In the genomic region with DNA sequence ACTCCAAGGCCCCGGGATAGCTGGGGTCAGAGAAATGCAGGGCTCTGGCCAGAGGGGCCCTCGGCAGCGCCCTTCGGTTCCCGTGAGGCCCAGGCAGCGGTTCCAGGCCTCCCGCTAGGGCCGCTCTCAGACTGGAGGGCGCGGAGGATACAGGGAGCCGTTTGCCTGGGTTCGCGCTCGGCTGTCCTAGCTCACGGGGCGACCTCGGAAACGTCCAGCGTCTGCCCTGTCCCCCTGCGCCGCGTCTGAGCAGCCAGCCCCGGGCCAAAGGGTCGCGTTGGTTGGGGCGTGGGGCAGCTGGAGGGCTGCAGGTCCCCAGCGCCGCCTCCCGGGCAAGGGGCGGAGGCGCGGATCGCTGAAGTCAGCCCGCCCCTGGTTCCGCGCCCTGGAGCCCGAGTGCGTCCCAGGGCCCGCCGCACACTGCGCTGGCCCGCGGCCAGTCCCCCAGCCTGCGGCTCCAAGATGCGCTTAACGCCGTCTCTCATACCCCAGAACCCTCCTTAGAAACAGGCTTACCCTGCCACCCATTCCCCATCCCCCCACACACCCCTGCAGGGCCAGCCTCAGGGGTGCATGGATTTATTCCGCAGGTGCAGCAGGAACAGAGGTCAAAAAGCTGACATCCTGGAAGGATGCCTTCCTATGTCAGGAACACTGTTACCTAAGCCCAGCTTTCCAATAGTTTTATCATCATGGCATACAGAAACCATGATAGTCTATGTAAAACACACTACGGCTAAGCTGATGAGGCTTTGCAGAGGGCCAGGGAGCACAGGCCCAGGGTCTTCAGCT, we compare ENCODE assay signal across 2 cellular contexts.
A peak's percentile ranks its signal among the peaks of the same experiment; 100 is the strongest.
TF ChIP-seq lines count a peak whose summit lies in the region.

No MANE protein-coding gene starts in this region.

TF ChIP-seq in H1, 55 proteins besides CTCF, POLR2A, EP300 and RAD21 (continues in another document):
- no peak for TF ChIP-seq GTF2F1 (IDR thresholded peaks at IDR 0.05; ENCODE audit: borderline replicate concordance, low read depth, low read length)
- TF ChIP-seq USF2 (IDR thresholded peaks at IDR 0.05; ENCODE audit: low read length) = no peak
- no peak for TF ChIP-seq KDM5A (IDR thresholded peaks at IDR 0.05; ENCODE audit: low read length)
- TF ChIP-seq SIX5 (IDR thresholded peaks at IDR 0.05; ENCODE audit: low read depth, low read length) = no peak
- TF ChIP-seq BRCA1 (IDR thresholded peaks at IDR 0.05; ENCODE audit: low read depth, low read length) = no peak
- no peak for TF ChIP-seq TEAD4 (IDR thresholded peaks at IDR 0.05; ENCODE audit: low read depth, low read length)
- no peak for TF ChIP-seq ZNF274 (IDR thresholded peaks at IDR 0.05; ENCODE audit: borderline replicate concordance, extremely low read depth, low read length)
- TF ChIP-seq, protein P1, sequence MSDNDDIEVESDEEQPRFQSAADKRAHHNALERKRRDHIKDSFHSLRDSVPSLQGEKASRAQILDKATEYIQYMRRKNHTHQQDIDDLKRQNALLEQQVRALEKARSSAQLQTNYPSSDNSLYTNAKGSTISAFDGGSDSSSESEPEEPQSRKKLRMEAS (IDR thresholded peaks at IDR 0.05) = 0 out of 2 replicates have a peak, but pooled peaks have one; percentile 12
- no peak for TF ChIP-seq HDAC6 (IDR thresholded peaks at IDR 0.05; ENCODE audit: low read depth, low read length)
- TF ChIP-seq POLR2AphosphoS5 (IDR thresholded peaks at IDR 0.05; ENCODE audit: low read depth, low read length) = no peak
- peak; percentile 70; the same call in 1 of the 2 replicates for TF ChIP-seq GABPA (IDR thresholded peaks at IDR 0.05; ENCODE audit: borderline replicate concordance, insufficient read depth, low read length)
- TF ChIP-seq E2F6 (IDR thresholded peaks at IDR 0.05) = no peak
- no peak for TF ChIP-seq CBX8 (IDR thresholded peaks at IDR 0.05; ENCODE audit: borderline replicate concordance, low read depth, low read length)
- no peak for TF ChIP-seq RFX5 (IDR thresholded peaks at IDR 0.05; ENCODE audit: borderline replicate concordance, low read depth, low read length)
- TF ChIP-seq SP2 (IDR thresholded peaks at IDR 0.05; ENCODE audit: low read length) = no peak
- TF ChIP-seq NRF1 (IDR thresholded peaks at IDR 0.05; ENCODE audit: low read depth, low read length) = no peak
- TF ChIP-seq MAFK (IDR thresholded peaks at IDR 0.05; ENCODE audit: low read depth, low read length) = no peak
- 0 out of 4 replicates have a peak, but pooled peaks of 1 of the 2 experiments have one; percentile 47 for TF ChIP-seq HDAC2 (IDR thresholded peaks at IDR 0.05; ENCODE audit: borderline replicate concordance in 1 of 2, low read depth in 2 of 2, low read length in 2 of 2)
- TF ChIP-seq ASH2L (IDR thresholded peaks at IDR 0.05; ENCODE audit: low read length) = peak; percentile 49
- no peak for TF ChIP-seq NANOG (IDR thresholded peaks at IDR 0.05; ENCODE audit: insufficient read depth, low read depth, low read length, poor library complexity, severe bottlenecking)
- no peak for TF ChIP-seq SIRT6 (IDR thresholded peaks at IDR 0.05; ENCODE audit: low read length)
- no peak for TF ChIP-seq SIN3A (conservative IDR thresholded peaks at IDR 0.05 in 1 of 2, IDR thresholded peaks at IDR 0.05 in 1 of 2; ENCODE audit: low read depth in 1 of 2, low read length in 2 of 2)
- TF ChIP-seq BACH1 (IDR thresholded peaks at IDR 0.05; ENCODE audit: low read length) = no peak
- TF ChIP-seq TBP (IDR thresholded peaks at IDR 0.05; ENCODE audit: low read depth, low read length) = peak; percentile 63
- TF ChIP-seq, protein P2, sequence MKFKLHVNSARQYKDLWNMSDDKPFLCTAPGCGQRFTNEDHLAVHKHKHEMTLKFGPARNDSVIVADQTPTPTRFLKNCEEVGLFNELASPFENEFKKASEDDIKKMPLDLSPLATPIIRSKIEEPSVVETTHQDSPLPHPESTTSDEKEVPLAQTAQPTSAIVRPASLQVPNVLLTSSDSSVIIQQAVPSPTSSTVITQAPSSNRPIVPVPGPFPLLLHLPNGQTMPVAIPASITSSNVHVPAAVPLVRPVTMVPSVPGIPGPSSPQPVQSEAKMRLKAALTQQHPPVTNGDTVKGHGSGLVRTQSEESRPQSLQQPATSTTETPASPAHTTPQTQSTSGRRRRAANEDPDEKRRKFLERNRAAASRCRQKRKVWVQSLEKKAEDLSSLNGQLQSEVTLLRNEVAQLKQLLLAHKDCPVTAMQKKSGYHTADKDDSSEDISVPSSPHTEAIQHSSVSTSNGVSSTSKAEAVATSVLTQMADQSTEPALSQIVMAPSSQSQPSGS (IDR thresholded peaks at IDR 0.05; ENCODE audit: low read length) = no peak
- TF ChIP-seq EGR1 (IDR thresholded peaks at IDR 0.05; ENCODE audit: borderline replicate concordance, low read depth, low read length) = no peak
- TF ChIP-seq CREB1 (IDR thresholded peaks at IDR 0.05) = peak; percentile 59; the same call in 1 of the 2 replicates
- no peak for TF ChIP-seq SP4 (IDR thresholded peaks at IDR 0.05; ENCODE audit: low read length)
- no peak for TF ChIP-seq RNF2 (IDR thresholded peaks at IDR 0.05; ENCODE audit: borderline replicate concordance, low read depth, low read length, missing control alignments, poor library complexity, severe bottlenecking)
- TF ChIP-seq KDM4A (IDR thresholded peaks at IDR 0.05; ENCODE audit: low read depth, low read length, severe bottlenecking) = peak; percentile 85
- no peak for TF ChIP-seq CHD2 (IDR thresholded peaks at IDR 0.05; ENCODE audit: low read length)
- peak; percentile 68; the same call in 1 of the 2 replicates for TF ChIP-seq RBBP5 (IDR thresholded peaks at IDR 0.05; ENCODE audit: borderline replicate concordance, low read depth, low read length)
- TF ChIP-seq, protein P3, sequence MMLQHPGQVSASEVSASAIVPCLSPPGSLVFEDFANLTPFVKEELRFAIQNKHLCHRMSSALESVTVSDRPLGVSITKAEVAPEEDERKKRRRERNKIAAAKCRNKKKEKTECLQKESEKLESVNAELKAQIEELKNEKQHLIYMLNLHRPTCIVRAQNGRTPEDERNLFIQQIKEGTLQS (IDR thresholded peaks at IDR 0.05; ENCODE audit: insufficient read depth, low read depth, low read length) = no peak
- no peak for TF ChIP-seq SAP30 (IDR thresholded peaks at IDR 0.05; ENCODE audit: insufficient read depth, insufficient replicate concordance, low read length)
- TF ChIP-seq CHD1 (IDR thresholded peaks at IDR 0.05; ENCODE audit: low read depth, low read length) = no peak
- TF ChIP-seq CBX5 (IDR thresholded peaks at IDR 0.05; ENCODE audit: low read depth, low read length) = no peak
- TF ChIP-seq TAF1 (IDR thresholded peaks at IDR 0.05; ENCODE audit: low read depth, low read length) = 0 out of 2 replicates have a peak, but pooled peaks have one; percentile 27

TF ChIP-seq in HepG2, 621 proteins besides CTCF, POLR2A, EP300 and RAD21:
- no peak for TF ChIP-seq SIX4 (CRISPR knock-in tag; IDR thresholded peaks at IDR 0.05)
- TF ChIP-seq ETV6 (CRISPR knock-in tag; conservative IDR thresholded peaks at IDR 0.05) = no peak
- TF ChIP-seq YEATS4 (CRISPR knock-in tag; IDR thresholded peaks at IDR 0.05; ENCODE audit: borderline replicate concordance) = no peak
- TF ChIP-seq ZNF749 (CRISPR knock-in tag; IDR thresholded peaks at IDR 0.05; ENCODE audit: borderline replicate concordance) = no peak
- TF ChIP-seq HES4 (CRISPR knock-in tag; IDR thresholded peaks at IDR 0.05; ENCODE audit: borderline replicate concordance) = 0 out of 2 replicates have a peak, but pooled peaks have one; percentile 26
- no peak for TF ChIP-seq REXO4 (CRISPR knock-in tag; IDR thresholded peaks at IDR 0.05; ENCODE audit: borderline replicate concordance)
